21 cellular contexts compared by ENCODE assay signal in genomic region chr10:74975758-74976157, GRCh38.
DNase-seq lines count a peak whose midpoint lies in the region; ATAC-seq and TF ChIP-seq lines count a peak whose summit lies in the region.
"Had no signal": no experiment of that assay in that cellular context is flagged by ENCODE, and none has a peak within 500 bp of the region (broad histone marks: within the 10 kb centered on the region; RNA-seq: fewer than 3 reads in every experiment).

No MANE protein-coding gene starts in this region.

- TSS peak; percentile 34 for BruUV-seq in Panc1 (replicated peaks; lab: Mats Ljungman, UMichigan)

- H3K27me3 Mint-ChIP-seq in natural killer cell (ENCODE audit: low read depth in 2 of 2): no peaks in the 10 kb centered on the region
- H3K27me3 Mint-ChIP-seq in natural killer cell treated with Interleukin-12 subunit alpha and Interleukin-12 subunit beta and Interleukin-15 and Interleukin-18, amount 100 ng/mL, for 72 hours: no peaks in the 10 kb centered on the region
- H3K27me3 Mint-ChIP-seq: CD4-positive, CD25-positive, alpha-beta regulatory T cell had no signal

- H3K36me3 ChIP-seq in Panc1 (ENCODE audit: control insufficient read depth, insufficient read depth, low read length) (no peaks in the 10 kb centered on the region), liver (ENCODE audit: control insufficient read depth in 4 of 4, insufficient read depth in 3 of 4, low read depth in 1 of 4, low read length in 3 of 4) (peaks cover 0 to 3% (median 1%) of the 10 kb centered on the region in 4 donors)
- H3K36me3 ChIP-seq: BE2C had no signal

- H3K36me3 Mint-ChIP-seq in natural killer cell: peaks cover 17% of the 10 kb centered on the region
- H3K36me3 Mint-ChIP-seq in natural killer cell treated with Interleukin-12 subunit alpha and Interleukin-12 subunit beta and Interleukin-15 and Interleukin-18, amount 100 ng/mL, for 72 hours: peaks cover 16% of the 10 kb centered on the region

- no peaks in the 10 kb centered on the region for H3K27me3 ChIP-seq in Panc1 (ENCODE audit: control insufficient read depth, insufficient read depth, low read length)
- H3K27me3 ChIP-seq in liver (ENCODE audit: control insufficient read depth in 4 of 4, insufficient read depth in 4 of 4, low read length in 3 of 4): no peaks in the 10 kb centered on the region
- H3K27me3 ChIP-seq: BE2C had no signal

- DNase-seq in natural killer cell (no peak), Panc1 (ENCODE audit: low read depth, low spot score) (no peak), HuH-7 (ENCODE audit: low spot score) (no peak), T1000 (lab: John Stamatoyannopoulos, UW) (no peak), medulla oblongata (ENCODE audit: extremely low spot score) (no peak)
- no peak for DNase-seq in natural killer cell treated with Interleukin-12 subunit alpha and Interleukin-12 subunit beta and Interleukin-15 and Interleukin-18, amount 100 ng/mL, for 72 hours (ENCODE audit: low spot score)
- DNase-seq: BE2C; CD4-positive, CD25-positive, alpha-beta regulatory T cell; DMS153; GDM1; NCI-H1048; NCI-H1436; NCI-H2029 treated with DMSO at 0.1 percent for 48 hours; NCI-H2171; NCI-H446 treated with DMSO at 0.1 percent for 48 hours; NK-92 treated with Interleukin-12 subunit alpha and Interleukin-12 subunit beta, amount 100 ng/mL, for 24 hours; OCI-M1; RPMI8226; SHP77 treated with DMSO at 0.1 percent for 48 hours; SK-N-SH had no signal

- H3K9me3 Mint-ChIP-seq in natural killer cell: no peaks in the 10 kb centered on the region
- H3K9me3 Mint-ChIP-seq in natural killer cell treated with Interleukin-12 subunit alpha and Interleukin-12 subunit beta and Interleukin-15 and Interleukin-18, amount 100 ng/mL, for 72 hours: no peaks in the 10 kb centered on the region
- H3K9me3 Mint-ChIP-seq: CD4-positive, CD25-positive, alpha-beta regulatory T cell had no signal

- peaks cover 42% of the 10 kb centered on the region in 2 donors for H3K4me1 Mint-ChIP-seq in natural killer cell
- peaks cover 36 to 37% of the 10 kb centered on the region in 2 donors for H3K4me1 Mint-ChIP-seq in natural killer cell treated with Interleukin-12 subunit alpha and Interleukin-12 subunit beta and Interleukin-15 and Interleukin-18, amount 100 ng/mL, for 72 hours (ENCODE audit: low read depth in 2 of 2)

- H3K9me3 ChIP-seq in Panc1 (ENCODE audit: control insufficient read depth, insufficient read depth, low read depth, low read length) (no peaks in the 10 kb centered on the region), liver (ENCODE audit: control insufficient read depth in 4 of 4, low read length in 3 of 4) (no peaks in the 10 kb centered on the region)
- H3K9me3 ChIP-seq: BE2C, SK-N-SH had no signal

- H3K27ac ChIP-seq in Panc1 (ENCODE audit: low read length): no peak overlapping the region
- H3K27ac ChIP-seq in liver (ENCODE audit: low read depth in 1 of 2, low read length in 2 of 2): peak overlapping the region; percentile 52 to 57

- POLR2A ChIA-PET in Panc1 (lab: Charles Lee): no interaction called here

- intact Hi-C loops in natural killer cell (cut with micrococcal nuclease): loop anchor here (5.0 kb wide), 1 partner anchor 148 kb away; the partner anchor contains the start of gene KAT6B
- intact Hi-C loops in Panc1 (cut with micrococcal nuclease; ENCODE audit: unreplicated experiment): no loop called here

- H3K4me3 Mint-ChIP-seq in natural killer cell: no peak overlapping the region
- H3K4me3 Mint-ChIP-seq in natural killer cell treated with Interleukin-12 subunit alpha and Interleukin-12 subunit beta and Interleukin-15 and Interleukin-18, amount 100 ng/mL, for 72 hours: no peak overlapping the region

- no peaks in the 10 kb centered on the region for H3K4me1 ChIP-seq in Panc1 (ENCODE audit: control insufficient read depth, insufficient read depth, low read length)
- peaks cover 9 to 41% (median 16%) of the 10 kb centered on the region in 4 donors for H3K4me1 ChIP-seq in liver (ENCODE audit: control insufficient read depth in 4 of 4, insufficient read depth in 4 of 4, low read length in 3 of 4)
- H3K4me1 ChIP-seq: BE2C had no signal

- peak overlapping the region; percentile 90 to 96 for H3K27ac Mint-ChIP-seq in natural killer cell
- H3K27ac Mint-ChIP-seq in natural killer cell treated with Interleukin-12 subunit alpha and Interleukin-12 subunit beta and Interleukin-15 and Interleukin-18, amount 100 ng/mL, for 72 hours: peak overlapping the region in 1 of 2 donors; percentile 95

- H3K9ac ChIP-seq in liver (ENCODE audit: low read depth in 1 of 2, low read length in 2 of 2): peak overlapping the region in 1 of 2 donors; percentile 3
- H3K9ac ChIP-seq: SK-N-SH had no signal

- ATAC-seq in natural killer cell (no peak), Panc1 (no peak)
- ATAC-seq in natural killer cell treated with Interleukin-12 subunit alpha and Interleukin-12 subunit beta and Interleukin-15 and Interleukin-18, amount 100 ng/mL, for 72 hours: no peak

- TF ChIP-seq CTCF in natural killer cell (IDR thresholded peaks at IDR 0.05): no peak
- no peak; the same call in 1 of the 2 replicates for TF ChIP-seq CTCF in Panc1 (IDR thresholded peaks at IDR 0.05)
- TF ChIP-seq CTCF in liver (IDR thresholded peaks at IDR 0.05; ENCODE audit: low read depth, low read length, missing input control): no peak

- H3K4me3 ChIP-seq in Panc1 (ENCODE audit: low read depth in 2 of 2, low read length in 2 of 2): no peak overlapping the region
- H3K4me3 ChIP-seq in liver (ENCODE audit: low read depth in 1 of 3, low read length in 3 of 3): no peak overlapping the region

- WGBS in liver: 97% methylated on average over 9 of the region's 9 CpGs

- in situ Hi-C loops in Panc1 (cut with HindIII; ENCODE audit: low pct_unique_long_range_greater_than_20kb, low sequenced_read_pairs): no loop called here

- CTCF ChIA-PET in Panc1 (lab: Charles Lee): no interaction called here

- TF ChIP-seq RAD21 in liver (IDR thresholded peaks at IDR 0.05): no peak

TF ChIP-seq in liver, 16 proteins besides CTCF, POLR2A, EP300 and RAD21:
- TF ChIP-seq JUND (IDR thresholded peaks at IDR 0.05) (no peak), FOXA2 (IDR thresholded peaks at IDR 0.05) (no peak), ZBTB33 (IDR thresholded peaks at IDR 0.05) (no peak), NR2F2 (IDR thresholded peaks at IDR 0.05) (no peak), EGR1 (IDR thresholded peaks at IDR 0.05; ENCODE audit: low read depth in 2 of 2) (no peak), RXRA (IDR thresholded peaks at IDR 0.05) (no peak), REST (IDR thresholded peaks at IDR 0.05) (no peak), YY1 (IDR thresholded peaks at IDR 0.05) (no peak), HNF4A (conservative IDR thresholded peaks at IDR 0.05) (no peak), FOXA1 (IDR thresholded peaks at IDR 0.05) (no peak), TAF1 (conservative IDR thresholded peaks at IDR 0.05) (no peak), ATF3 (IDR thresholded peaks at IDR 0.05) (no peak), SP1 (IDR thresholded peaks at IDR 0.05) (no peak), HNF4G (IDR thresholded peaks at IDR 0.05) (no peak), GABPA (IDR thresholded peaks at IDR 0.05 in 1 of 2, conservative IDR thresholded peaks at IDR 0.05 in 1 of 2) (no peak), MAX (IDR thresholded peaks at IDR 0.05) (no peak)
TF ChIP-seq in liver: peak in this region for 0.
